9 cellular contexts compared by ENCODE assay signal in the genomic region with DNA sequence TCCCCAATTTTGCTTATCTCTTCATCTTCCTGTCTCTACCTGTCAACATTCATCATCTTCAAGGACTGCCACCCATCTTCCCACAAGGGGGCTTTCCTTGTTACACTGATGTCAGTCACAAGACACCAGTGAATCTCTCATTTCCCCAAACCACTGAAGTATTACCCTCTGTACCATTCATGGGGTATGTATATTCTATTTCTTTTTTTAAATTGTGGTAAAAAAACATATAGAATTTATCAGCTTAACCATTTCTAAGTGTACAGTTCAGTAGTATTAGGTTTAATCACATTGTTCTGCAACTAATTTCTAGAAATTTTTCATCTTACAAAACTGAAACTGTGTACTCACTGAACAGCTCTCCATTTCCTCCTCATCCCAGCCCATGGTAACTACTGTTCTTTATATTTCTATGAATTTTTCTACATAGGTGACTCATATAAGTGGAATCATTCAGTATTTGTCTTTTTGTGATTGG.
DNase-seq lines count a peak whose midpoint lies in the region; ATAC-seq and TF ChIP-seq lines count a peak whose summit lies in the region.
"Had no signal": no experiment of that assay in that cellular context is flagged by ENCODE, and none has a peak within 500 bp of the region (broad histone marks: within the 10 kb centered on the region; RNA-seq: fewer than 3 reads in every experiment).

No MANE protein-coding gene starts in this region.

- H3K27ac Mint-ChIP-seq in H9: peak overlapping the region in 1 of 3 experiments; percentile 67; a peak in 3 of 7 replicates
- peak overlapping the region; percentile 39 for H3K27ac Mint-ChIP-seq in memory B cell
- H3K27ac Mint-ChIP-seq in immature natural killer cell: no peak overlapping the region

- H3K18ac ChIP-seq in H9 (ENCODE audit: insufficient read length, low read depth, low read length): no peak overlapping the region

- no peak overlapping the region for H3K23ac ChIP-seq in H9 (ENCODE audit: insufficient read length, low read depth, low read length)

- H2BK15ac ChIP-seq in H9 (ENCODE audit: low read depth, low read length): no peak overlapping the region

- no peak for DNase-seq in H9
- peak in 1 of 2 donors; percentile 16 for DNase-seq in memory B cell (ENCODE audit: low spot score in 2 of 2)
- no peak for DNase-seq in body of pancreas
- DNase-seq in immature natural killer cell: no peak
- DNase-seq in right cardiac atrium: no peak
- DNase-seq: activated CD8-positive, alpha-beta memory T cell treated with anti-CD3 and anti-CD28 coated beads for 24 hours; NCI-H345 had no signal

- no peak overlapping the region for H3T11ph ChIP-seq in H9 (ENCODE audit: low read length)

- peaks cover 5% of the 10 kb centered on the region; the same call in 1 of the 2 replicates for H3K79me2 ChIP-seq in H9 (ENCODE audit: insufficient read depth, low read length)

- no peak overlapping the region for H3K27ac ChIP-seq in H9 (ENCODE audit: insufficient read length, low read depth, low read length)
- H3K27ac ChIP-seq in body of pancreas: no peak overlapping the region
- no peak overlapping the region for H3K27ac ChIP-seq in right cardiac atrium (ENCODE audit: low read length)

- intact Hi-C loops in body of pancreas (cut with DNase I): no loop called here
- intact Hi-C loops in right cardiac atrium (cut with DNase I): no loop called here

- no peak overlapping the region for H2BK20ac ChIP-seq in H9 (ENCODE audit: low read depth, low read length, poor library complexity, severe bottlenecking)

- H2AFZ ChIP-seq in H9 (ENCODE audit: low read length): no peak overlapping the region

- no peaks in the 10 kb centered on the region for H3K9me3 Mint-ChIP-seq in H9
- no peaks in the 10 kb centered on the region for H3K9me3 Mint-ChIP-seq in memory B cell
- H3K9me3 Mint-ChIP-seq in immature natural killer cell: peaks cover 0 to 2% (median 0%) of the 10 kb centered on the region in 6 donors

- H3K9me3 ChIP-seq in H9 (ENCODE audit: control insufficient read depth, low read depth, low read length): no peaks in the 10 kb centered on the region
- H3K9me3 ChIP-seq in body of pancreas: no peaks in the 10 kb centered on the region
- H3K9me3 ChIP-seq in right cardiac atrium (ENCODE audit: control insufficient read depth, low read length): no peaks in the 10 kb centered on the region

- H2BK120ac ChIP-seq in H9 (ENCODE audit: low read depth, low read length, poor library complexity, severe bottlenecking): no peak overlapping the region

- H3K4me1 ChIP-seq in H9 (ENCODE audit: insufficient read depth, low read length): peaks cover 6% of the 10 kb centered on the region; the same call in 1 of the 2 replicates
- H3K4me1 ChIP-seq in body of pancreas: no peaks in the 10 kb centered on the region
- no peaks in the 10 kb centered on the region for H3K4me1 ChIP-seq in right cardiac atrium (ENCODE audit: control insufficient read depth, insufficient read depth, low read length)

- no peak overlapping the region for H4K8ac ChIP-seq in H9 (replicated peaks; ENCODE audit: insufficient read length, low read depth, low read length)

- no peak overlapping the region for H3K14ac ChIP-seq in H9 (ENCODE audit: insufficient read depth, low read length)

- no peaks in the 10 kb centered on the region for H3K36me3 ChIP-seq in body of pancreas (replicated peaks in 1 of 2; ENCODE audit: insufficient read depth in 1 of 2, low read depth in 2 of 2)

- H2AK5ac ChIP-seq in H9 (ENCODE audit: insufficient read length, low read length): no peak overlapping the region

- peaks cover 16 to 32% of the 10 kb centered on the region in 2 experiments for H3K4me1 Mint-ChIP-seq in H9
- peaks cover 7% of the 10 kb centered on the region for H3K4me1 Mint-ChIP-seq in memory B cell
- H3K4me1 Mint-ChIP-seq in immature natural killer cell: no peaks in the 10 kb centered on the region

- H3K4me3 Mint-ChIP-seq in H9 (no peak overlapping the region), memory B cell (no peak overlapping the region), immature natural killer cell (no peak overlapping the region)

- no peak overlapping the region for H3K56ac ChIP-seq in H9 (ENCODE audit: insufficient read length, low read depth, low read length)

- H4K91ac ChIP-seq in H9 (ENCODE audit: insufficient read length, low read depth, low read length): no peak overlapping the region

- H2BK12ac ChIP-seq in H9 (ENCODE audit: insufficient read length, low read depth, low read length): no peak overlapping the region

- H2BK5ac ChIP-seq in H9 (ENCODE audit: insufficient read length, low read length): no peak overlapping the region

- no peak overlapping the region for H3K9ac ChIP-seq in H9 (ENCODE audit: extremely low read depth, insufficient read length, low read length)

- H3K4me3 ChIP-seq in body of pancreas (no peak overlapping the region), right cardiac atrium (ENCODE audit: low read length) (no peak overlapping the region)

- no peak overlapping the region for H3K4me2 ChIP-seq in H9 (ENCODE audit: insufficient read depth, insufficient read length, low read length)

- no peak for TF ChIP-seq POLR2A in body of pancreas (IDR thresholded peaks at IDR 0.05)

- ATAC-seq in GM19025 (IDR thresholded peaks at IDR 0.05; ENCODE audit: low read depth, unreplicated experiment) (peak; percentile 69), HG03558 (IDR thresholded peaks at IDR 0.05; ENCODE audit: extremely low read depth, unreplicated experiment) (peak; percentile 66), memory B cell (ENCODE audit: low read depth) (peak; percentile 92), body of pancreas (no peak), right cardiac atrium (no peak)

- no peak overlapping the region for H4K5ac ChIP-seq in H9 (ENCODE audit: insufficient read length, low read depth, low read length)

- no peaks in the 10 kb centered on the region for H3K27me3 ChIP-seq in H9 (ENCODE audit: insufficient read depth, low read length)
- no peaks in the 10 kb centered on the region for H3K27me3 ChIP-seq in body of pancreas
- H3K27me3 ChIP-seq in right cardiac atrium (ENCODE audit: control insufficient read depth, insufficient read depth): no peaks in the 10 kb centered on the region

- H3K23me2 ChIP-seq in H9 (ENCODE audit: insufficient read length, low read depth, low read length, poor library complexity, severe bottlenecking): no peaks in the 10 kb centered on the region

- H3K36me3 Mint-ChIP-seq in H9 (ENCODE audit: insufficient read depth in 1 of 3, low read depth in 3 of 3) (peaks cover 0 to 19% (median 5%) of the 10 kb centered on the region in 3 experiments; a peak in 4 of 7 replicates), memory B cell (no peaks in the 10 kb centered on the region), immature natural killer cell (no peaks in the 10 kb centered on the region)

- TF ChIP-seq CTCF in H9 (conservative IDR thresholded peaks at IDR 0.05) (peak; percentile 26; the same call in 2 of the 3 replicates), body of pancreas (IDR thresholded peaks at IDR 0.05) (no peak)

- H3K27me3 Mint-ChIP-seq in H9 (ENCODE audit: low read depth): no peaks in the 10 kb centered on the region
- H3K27me3 Mint-ChIP-seq in memory B cell: no peaks in the 10 kb centered on the region
- H3K27me3 Mint-ChIP-seq in immature natural killer cell (ENCODE audit: low read depth in 3 of 3): peaks cover 0 to 2% (median 0%) of the 10 kb centered on the region in 3 donors

- no peaks in the 10 kb centered on the region for H4K20me1 ChIP-seq in H9 (ENCODE audit: control insufficient read depth, insufficient read depth, insufficient read length)

- no peak overlapping the region for H3K4ac ChIP-seq in H9 (ENCODE audit: low read depth, low read length)

- H3K79me1 ChIP-seq in H9 (ENCODE audit: insufficient read depth, low read depth, low read length, poor library complexity, severe bottlenecking): no peaks in the 10 kb centered on the region

Comparison
In these comparisons a context has a peak if more than half of its experiments do, and no peak if none do; other contexts are left out.
1. ATAC-seq: peak in GM19025 (single experiment), HG03558 (single experiment) and memory B cell (single experiment); none in body of pancreas (single experiment) and right cardiac atrium (0 of 2).